8 cellular contexts compared by ENCODE assay signal in the genomic region with DNA sequence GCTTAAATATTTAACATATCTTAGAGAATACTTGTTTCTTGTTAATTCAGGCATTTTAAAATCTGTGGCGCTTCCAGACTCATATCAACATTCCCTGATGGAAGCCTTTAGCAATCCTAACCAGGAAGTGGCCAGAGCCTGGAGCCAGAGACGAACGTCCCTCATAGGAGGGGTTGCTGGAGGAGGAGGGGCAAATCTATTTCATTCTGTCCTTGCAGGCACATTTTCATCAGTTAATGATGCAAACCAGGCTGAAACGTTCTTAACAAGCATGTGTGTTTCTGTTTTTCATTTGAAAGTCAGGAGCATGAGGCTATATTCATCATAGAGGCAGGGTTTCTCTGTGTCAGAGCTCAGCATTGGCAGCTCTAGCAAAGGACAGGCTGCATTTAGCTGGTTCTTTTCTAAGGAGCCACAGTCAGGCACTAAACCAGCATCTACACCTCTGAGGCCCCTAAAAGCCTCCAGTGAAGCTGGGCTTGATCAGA. TPM values are rescaled to one million over a fixed set of nuclear protein-coding genes. Genes with fewer than 3 reads are reported as not detected.
DNase-seq lines count a peak whose midpoint lies in the region; ATAC-seq and TF ChIP-seq lines count a peak whose summit lies in the region.

No MANE protein-coding gene starts in this region.

- DNase-seq in breast epithelium (ENCODE audit: low spot score in 2 of 2) = peak in 1 of 2 donors; percentile 40
- no peak for DNase-seq in MCF 10A (ENCODE audit: unreplicated experiment)
- peak; percentile 68 for DNase-seq in endodermal cell
- DNase-seq in midbrain (lab: John Stamatoyannopoulos, UW) = peak; percentile 53
- no peak for DNase-seq in CD1c-positive myeloid dendritic cell (ENCODE audit: extremely low spot score)
- DNase-seq in activated CD4-positive, alpha-beta T cell treated with anti-CD3 and anti-CD28 coated beads for 1 hour = no peak
- DNase-seq in activated CD4-positive, alpha-beta T cell treated with anti-CD3 and anti-CD28 coated beads, Interleukin-2, amount 10 ng/mL, durations not matched to agents 24 days and 14 days = no peak

- H3K9me3 ChIP-seq in breast epithelium = no peaks in the 10 kb centered on the region
- no peaks in the 10 kb centered on the region for H3K9me3 ChIP-seq in endodermal cell (ENCODE audit: control insufficient read depth, low read length)

- WGBS in endodermal cell (ENCODE audit: insufficient coverage in 1 of 2, insufficient read length in 1 of 2), 2 experiments = 39 to 46% methylated on average over 4 of the region's 4 CpGs

- POLR2A ChIA-PET in MCF 10A (lab: Yijun Ruan, JAX) = interaction anchor here (1.2 to 1.9 kb wide), 3 partner anchors 9 to 23 kb away, joined by 3 to 5 read pairs (median 5); no protein-coding TSS in a partner anchor

- no peak overlapping the region for H3K27ac Mint-ChIP-seq in MCF 10A (ENCODE audit: low read depth, unreplicated experiment)
- H3K27ac Mint-ChIP-seq in endodermal cell = peak overlapping the region; percentile 7
- H3K27ac Mint-ChIP-seq in activated CD4-positive, alpha-beta T cell treated with anti-CD3 and anti-CD28 coated beads, Interleukin-2, amount 10 ng/mL, durations not matched to agents 24 days and 14 days = no peak overlapping the region

- H3K4me1 Mint-ChIP-seq in MCF 10A (ENCODE audit: insufficient read depth, unreplicated experiment) = peaks cover 38% of the 10 kb centered on the region
- peaks cover 26% of the 10 kb centered on the region for H3K4me1 Mint-ChIP-seq in endodermal cell
- no peaks in the 10 kb centered on the region for H3K4me1 Mint-ChIP-seq in activated CD4-positive, alpha-beta T cell treated with anti-CD3 and anti-CD28 coated beads, Interleukin-2, amount 10 ng/mL, durations not matched to agents 24 days and 14 days

- no peak for TF ChIP-seq CTCF in breast epithelium (IDR thresholded peaks at IDR 0.05)
- TF ChIP-seq CTCF in MCF 10A (IDR thresholded peaks at IDR 0.05; ENCODE audit: unreplicated experiment) = no peak
- TF ChIP-seq CTCF in endodermal cell (conservative IDR thresholded peaks at IDR 0.05) = no peak

- CTCF ChIA-PET in MCF 10A (lab: Yijun Ruan, JAX) = interaction anchor here (1.7 kb wide), 1 partner anchor 80 kb away, joined by 4 read pairs; no protein-coding TSS in a partner anchor

- H3K4me1 ChIP-seq in breast epithelium (peaks cover 5 to 11% of the 10 kb centered on the region in 2 donors), endodermal cell (ENCODE audit: control insufficient read depth, insufficient read depth, low read length) (no peaks in the 10 kb centered on the region)

- no peaks in the 10 kb centered on the region for H3K9me3 Mint-ChIP-seq in MCF 10A (ENCODE audit: unreplicated experiment)
- H3K9me3 Mint-ChIP-seq in endodermal cell = peaks cover 19% of the 10 kb centered on the region
- no peaks in the 10 kb centered on the region for H3K9me3 Mint-ChIP-seq in activated CD4-positive, alpha-beta T cell treated with anti-CD3 and anti-CD28 coated beads, Interleukin-2, amount 10 ng/mL, durations not matched to agents 24 days and 14 days

- no peak overlapping the region for H3K4me3 Mint-ChIP-seq in MCF 10A (ENCODE audit: unreplicated experiment)
- no peak overlapping the region for H3K4me3 Mint-ChIP-seq in endodermal cell
- H3K4me3 Mint-ChIP-seq in activated CD4-positive, alpha-beta T cell treated with anti-CD3 and anti-CD28 coated beads, Interleukin-2, amount 10 ng/mL, durations not matched to agents 24 days and 14 days = no peak overlapping the region

- no peak overlapping the region for H3K9ac ChIP-seq in endodermal cell (ENCODE audit: extremely low read depth, low read length, poor library complexity, severe bottlenecking)

- H3K36me3 Mint-ChIP-seq in MCF 10A (ENCODE audit: insufficient read depth, unreplicated experiment) (no peaks in the 10 kb centered on the region), endodermal cell (ENCODE audit: low read depth) (peaks cover 8% of the 10 kb centered on the region)
- H3K36me3 Mint-ChIP-seq in activated CD4-positive, alpha-beta T cell treated with anti-CD3 and anti-CD28 coated beads, Interleukin-2, amount 10 ng/mL, durations not matched to agents 24 days and 14 days (ENCODE audit: low read depth) = no peaks in the 10 kb centered on the region

- H3K36me3 ChIP-seq in breast epithelium (no peaks in the 10 kb centered on the region), endodermal cell (ENCODE audit: control insufficient read depth, insufficient read depth, low read length) (no peaks in the 10 kb centered on the region)

- no peak for TF ChIP-seq POLR2A in breast epithelium (IDR thresholded peaks at IDR 0.05)

- H3K27ac ChIP-seq in breast epithelium (peak overlapping the region; percentile 48 to 89), endodermal cell (ENCODE audit: low read depth, low read length) (peak overlapping the region; percentile 3)

- H3K27me3 Mint-ChIP-seq in MCF 10A (ENCODE audit: insufficient read depth, unreplicated experiment) (no peaks in the 10 kb centered on the region), endodermal cell (ENCODE audit: insufficient read depth) (no peaks in the 10 kb centered on the region)
- H3K27me3 Mint-ChIP-seq in activated CD4-positive, alpha-beta T cell treated with anti-CD3 and anti-CD28 coated beads, Interleukin-2, amount 10 ng/mL, durations not matched to agents 24 days and 14 days = peaks cover 26% of the 10 kb centered on the region

- H3K4me3 ChIP-seq in breast epithelium (peak overlapping the region in 2 of 3 donors; percentile 19 to 39), endodermal cell (ENCODE audit: low read length) (no peak overlapping the region)

- ATAC-seq in GM21737 (IDR thresholded peaks at IDR 0.05; ENCODE audit: unreplicated experiment) = no peak

- BruUV-seq in MCF 10A (replicated peaks; lab: Mats Ljungman, UMichigan) = no TSS peak

- H3K27me3 ChIP-seq in breast epithelium (no peaks in the 10 kb centered on the region), endodermal cell (ENCODE audit: control insufficient read depth, insufficient read depth, low read length, poor library complexity, severe bottlenecking) (no peaks in the 10 kb centered on the region)

- intact Hi-C loops in breast epithelium (cut with DNase I; ENCODE audit: low total_unique reads) (no loop called here), MCF 10A (cut with micrococcal nuclease) (no loop called here)
- intact Hi-C loops in activated CD4-positive, alpha-beta T cell treated with anti-CD3 and anti-CD28 coated beads, Interleukin-2, amount 10 ng/mL, durations not matched to agents 24 days and 14 days (cut with micrococcal nuclease) = no loop called here

RNA-seq across cellular contexts. Expression of gene IFIT2, which starts 17.8 kb away (rescaled TPM):
- total RNA-seq in breast epithelium (1 to 10 TPM; 2.6 to 6.6 (median 3.5) TPM), MCF 10A (2022) (0.58 and 1.3 TPM in 2 replicates), endodermal cell (under 1 TPM in 1 of 2 donors, not detected in 1; 0.37 TPM)
- 0.11 TPM for polyA plus RNA-seq in endodermal cell (2013, experiment 1 of 2)
- polyA plus RNA-seq in endodermal cell (2013, experiment 2 of 2) = 0.12 TPM
- 0.40 and 0.54 TPM in 2 replicates for total RNA-seq in activated CD4-positive, alpha-beta T cell treated with anti-CD3 and anti-CD28 coated beads, Interleukin-2, amount 10 ng/mL, durations not matched to agents 24 days and 14 days

RNA-seq across cellular contexts. Expression of gene LIPA, which starts 32.5 kb away (rescaled TPM):
- total RNA-seq in breast epithelium (10 to 100 TPM; 44.9 to 90.7 (median 67.2) TPM), MCF 10A (2022) (18.5 and 22.3 TPM in 2 replicates), endodermal cell (10 to 100 TPM; 17.7 to 18.4 TPM)
- 39.5 TPM for polyA plus RNA-seq in endodermal cell (2013, experiment 1 of 2)
- 33.0 TPM for polyA plus RNA-seq in endodermal cell (2013, experiment 2 of 2)
- 7.6 and 9.1 TPM in 2 replicates for total RNA-seq in activated CD4-positive, alpha-beta T cell treated with anti-CD3 and anti-CD28 coated beads, Interleukin-2, amount 10 ng/mL, durations not matched to agents 24 days and 14 days

RNA-seq across cellular contexts. Expression of gene IFIT3, which starts 43.8 kb away (rescaled TPM):
- 10 to 100 TPM in 1 of 3 donors, 1 to 10 TPM in 2; 8.2 to 10.4 (median 9.5) TPM for total RNA-seq in breast epithelium
- total RNA-seq in MCF 10A (2022) = 1.4 and 3.6 TPM in 2 replicates
- under 1 TPM in 1 of 2 donors, not detected in 1; 0.42 TPM for total RNA-seq in endodermal cell
- polyA plus RNA-seq in endodermal cell (2013, experiment 1 of 2) = 0.61 TPM
- polyA plus RNA-seq in endodermal cell (2013, experiment 2 of 2) = 0.41 TPM
- 0.83 and 1.0 TPM in 2 replicates for total RNA-seq in activated CD4-positive, alpha-beta T cell treated with anti-CD3 and anti-CD28 coated beads, Interleukin-2, amount 10 ng/mL, durations not matched to agents 24 days and 14 days

Comparison
In these comparisons a context has a peak if more than half of its experiments do, and no peak if none do; other contexts are left out.
1. DNase-seq: peak in endodermal cell (single experiment) and midbrain (single experiment); none in MCF 10A (single experiment), CD1c-positive myeloid dendritic cell (single experiment), activated CD4-positive, alpha-beta T cell treated with anti-CD3 and anti-CD28 coated beads for 1 hour (single experiment) and activated CD4-positive, alpha-beta T cell treated with anti-CD3 and anti-CD28 coated beads, Interleukin-2, amount 10 ng/mL, durations not matched to agents 24 days and 14 days (single experiment).